Comparison of ENCODE assay signal across 16 cellular contexts in the genomic region with DNA sequence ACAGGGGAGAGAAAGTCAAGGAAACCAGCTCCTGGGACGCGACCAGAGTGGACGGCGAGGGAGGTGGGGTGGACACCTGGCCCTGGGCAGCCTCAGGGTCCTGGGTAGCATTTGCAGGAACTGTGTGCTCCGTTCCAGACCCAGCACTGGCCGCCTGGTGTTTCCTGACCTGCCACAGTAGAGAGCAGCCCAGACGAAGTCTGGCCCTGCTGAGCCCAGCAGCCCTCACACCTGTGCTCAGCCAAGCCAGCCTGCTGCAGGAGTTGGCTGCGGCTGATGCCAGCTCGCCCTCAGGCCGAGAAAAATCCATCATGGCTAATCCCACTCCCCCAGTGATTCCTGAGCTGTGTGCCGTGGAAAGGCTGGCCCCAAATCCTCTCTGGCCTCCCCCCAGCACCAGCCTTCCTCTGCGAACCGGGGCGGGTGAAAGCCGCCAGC.
"Had no signal": no experiment of that assay in that cellular context is flagged by ENCODE, and none has a peak within 500 bp of the region (broad histone marks: within the 10 kb centered on the region; RNA-seq: fewer than 3 reads in every experiment).

No MANE protein-coding gene starts in this region.

- DNase-seq: activated CD4-positive, alpha-beta T cell treated with anti-CD3 and anti-CD28 coated beads for 48 hours; activated CD8-positive, alpha-beta T cell treated with anti-CD3 and anti-CD28 coated beads, Interleukin-2, amount 10 ng/mL, durations not matched to agents 7 days and 5 days; dermis blood vessel endothelial cell; erythroblast; hippocampal formation; left cardiac atrium; small intestine; T-cell had no signal

- H3K27me3 ChIP-seq: right atrium auricular region had no signal

- ATAC-seq: activated CD8-positive, alpha-beta T cell treated with anti-CD3 and anti-CD28 coated beads, Interleukin-2, amount 10 ng/mL, durations not matched to agents 7 days and 5 days; activated T-helper 17 cell treated with anti-CD3 and anti-CD28 coated beads, Interleukin-2, amount 50 U/mL, for 72 hours; left cardiac atrium; stimulated activated effector memory CD8-positive, alpha-beta T cell treated with anti-CD3 and anti-CD28 coated beads, Interleukin-12 subunit alpha, Interleukin-12 subunit beta, amount 100 ng/mL, for 72 hours; T-cell had no signal

- H3K27ac ChIP-seq: right atrium auricular region, tibial artery, VCaP had no signal

- H3K27me3 Mint-ChIP-seq: activated naive CD4-positive, alpha-beta T cell treated with anti-CD3 and anti-CD28 coated beads, Interleukin-2, amount 50 U/mL, for 24 hours; activated T-helper 17 cell treated with anti-CD3 and anti-CD28 coated beads, Interleukin-2, amount 50 U/mL, for 72 hours had no signal

- H3K27ac Mint-ChIP-seq: activated CD8-positive, alpha-beta T cell treated with anti-CD3 and anti-CD28 coated beads, Interleukin-2, amount 10 ng/mL, durations not matched to agents 7 days and 5 days; activated naive CD4-positive, alpha-beta T cell treated with anti-CD3 and anti-CD28 coated beads, Interleukin-2, amount 50 U/mL, for 24 hours; activated T-helper 17 cell treated with anti-CD3 and anti-CD28 coated beads, Interleukin-2, amount 50 U/mL, for 72 hours; memory B cell; stimulated activated effector memory CD8-positive, alpha-beta T cell treated with anti-CD3 and anti-CD28 coated beads, Interleukin-12 subunit alpha, Interleukin-12 subunit beta, amount 100 ng/mL, for 72 hours; T-cell had no signal

- H3K4me1 ChIP-seq: tibial artery had no signal

- H3K9me3 ChIP-seq: right atrium auricular region, tibial artery had no signal

- H3K36me3 ChIP-seq: right atrium auricular region, tibial artery had no signal

- H3K9me3 Mint-ChIP-seq: activated naive CD4-positive, alpha-beta T cell treated with anti-CD3 and anti-CD28 coated beads, Interleukin-2, amount 50 U/mL, for 24 hours; activated T-helper 17 cell treated with anti-CD3 and anti-CD28 coated beads, Interleukin-2, amount 50 U/mL, for 72 hours; central memory CD8-positive, alpha-beta T cell; memory B cell; stimulated activated effector memory CD8-positive, alpha-beta T cell treated with anti-CD3 and anti-CD28 coated beads, Interleukin-12 subunit alpha, Interleukin-12 subunit beta, amount 100 ng/mL, for 72 hours; T-cell had no signal

- H3K4me3 Mint-ChIP-seq: activated CD8-positive, alpha-beta T cell treated with anti-CD3 and anti-CD28 coated beads, Interleukin-2, amount 10 ng/mL, durations not matched to agents 7 days and 5 days; activated naive CD4-positive, alpha-beta T cell treated with anti-CD3 and anti-CD28 coated beads, Interleukin-2, amount 50 U/mL, for 24 hours; activated T-helper 17 cell treated with anti-CD3 and anti-CD28 coated beads, Interleukin-2, amount 50 U/mL, for 72 hours; central memory CD8-positive, alpha-beta T cell; memory B cell; stimulated activated effector memory CD8-positive, alpha-beta T cell treated with anti-CD3 and anti-CD28 coated beads, Interleukin-12 subunit alpha, Interleukin-12 subunit beta, amount 100 ng/mL, for 72 hours; T-cell had no signal

- H3K4me1 Mint-ChIP-seq: activated naive CD4-positive, alpha-beta T cell treated with anti-CD3 and anti-CD28 coated beads, Interleukin-2, amount 50 U/mL, for 24 hours; activated T-helper 17 cell treated with anti-CD3 and anti-CD28 coated beads, Interleukin-2, amount 50 U/mL, for 72 hours; central memory CD8-positive, alpha-beta T cell; memory B cell; stimulated activated effector memory CD8-positive, alpha-beta T cell treated with anti-CD3 and anti-CD28 coated beads, Interleukin-12 subunit alpha, Interleukin-12 subunit beta, amount 100 ng/mL, for 72 hours; T-cell had no signal

- H3K4me3 ChIP-seq: right atrium auricular region, tibial artery had no signal

- H3K36me3 Mint-ChIP-seq: activated naive CD4-positive, alpha-beta T cell treated with anti-CD3 and anti-CD28 coated beads, Interleukin-2, amount 50 U/mL, for 24 hours; memory B cell; stimulated activated effector memory CD8-positive, alpha-beta T cell treated with anti-CD3 and anti-CD28 coated beads, Interleukin-12 subunit alpha, Interleukin-12 subunit beta, amount 100 ng/mL, for 72 hours; T-cell had no signal
